13 cellular contexts compared by ENCODE assay signal in the genomic region with DNA sequence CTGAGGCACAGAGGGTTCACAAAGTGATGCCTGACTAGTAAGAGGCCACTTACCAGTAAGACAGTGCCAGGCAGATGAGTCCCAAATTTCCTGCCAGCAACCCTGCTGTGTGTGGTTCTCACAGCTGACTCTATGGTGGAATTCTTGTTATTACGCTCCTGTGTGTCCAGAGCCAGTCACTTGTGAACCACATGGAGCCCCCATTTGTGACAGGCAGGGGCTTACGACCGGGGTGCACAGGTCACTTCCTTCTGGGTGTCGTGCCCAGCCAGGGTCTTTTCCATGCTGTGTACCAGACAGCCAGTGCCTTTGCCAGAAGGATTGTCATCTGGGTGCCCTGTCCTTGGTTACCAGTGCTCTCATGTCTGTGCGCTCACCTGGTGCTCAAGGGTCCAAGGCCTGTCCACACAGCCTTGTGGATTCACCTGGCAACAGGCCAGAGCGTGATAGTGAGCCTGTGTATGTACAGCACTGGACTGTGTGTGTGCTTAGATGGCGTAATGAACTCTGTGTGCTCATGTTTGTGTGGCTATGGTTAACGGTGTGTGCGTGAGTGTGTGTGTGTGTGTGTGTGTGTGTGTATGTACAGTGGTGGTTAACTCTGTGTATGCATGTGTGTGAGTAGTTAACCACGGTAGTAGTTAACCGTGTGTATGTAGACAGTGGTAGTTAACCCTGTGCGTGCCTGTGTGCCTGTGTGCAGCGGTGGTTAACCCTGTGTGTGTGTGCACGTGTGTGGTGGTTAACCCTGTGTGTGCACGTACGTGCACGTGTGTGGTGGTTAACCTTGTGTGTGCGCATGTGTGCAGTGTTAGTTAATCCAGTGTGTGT. TPM values are rescaled to one million over a fixed set of nuclear protein-coding genes. Genes with fewer than 3 reads are reported as not detected.
DNase-seq lines count a peak whose midpoint lies in the region; ATAC-seq, FAIRE-seq and TF ChIP-seq lines count a peak whose summit lies in the region.
"Had no signal": no experiment of that assay in that cellular context is flagged by ENCODE, and none has a peak within 500 bp of the region (broad histone marks: within the 10 kb centered on the region; RNA-seq: fewer than 3 reads in every experiment).

No MANE protein-coding gene starts in this region.

- H3K4me3 ChIP-seq in heart left ventricle, result no peak overlapping the region
- no peak overlapping the region for H3K4me3 ChIP-seq in stomach
- H3K4me3 ChIP-seq: MG63 had no signal

- H3K27ac ChIP-seq in heart left ventricle (peak overlapping the region in 2 of 12 donors; percentile 9 to 50), stomach (no peak overlapping the region)

- ATAC-seq in heart left ventricle, result peak; percentile 24 to 47 (median 32)
- ATAC-seq in activated naive CD8-positive, alpha-beta T cell treated with anti-CD3 and anti-CD28 coated beads, Interleukin-2, amount 50 U/mL, for 24 hours, result no peak

- FAIRE-seq in GM19239 (lab: Jason Lieb, UNC), result no peak
- FAIRE-seq: keratinocyte had no signal

- TF ChIP-seq CTCF in heart left ventricle (IDR thresholded peaks at IDR 0.05) (no peak), stomach (IDR thresholded peaks at IDR 0.05) (no peak), GM13976 (IDR thresholded peaks at IDR 0.05; ENCODE audit: borderline replicate concordance, control extremely low read depth, extremely low read depth, insufficient read depth, missing control alignments) (no peak)

- H3K9me3 ChIP-seq in heart left ventricle (no peaks in the 10 kb centered on the region), stomach (no peaks in the 10 kb centered on the region)
- H3K9me3 ChIP-seq: MG63 had no signal

- H3K9me3 Mint-ChIP-seq in activated naive CD8-positive, alpha-beta T cell treated with anti-CD3 and anti-CD28 coated beads, Interleukin-2, amount 50 U/mL, for 24 hours, result peaks cover 5% of the 10 kb centered on the region

- DNase-seq in NCI-H748 (lab: John Stamatoyannopoulos, UW; ENCODE audit: unreplicated experiment) (peak; percentile 75), NCI-H748 treated with DMSO at 0.1 percent for 48 hours (lab: John Stamatoyannopoulos, UW) (no peak), SHP77 treated with DMSO at 0.1 percent for 48 hours (lab: John Stamatoyannopoulos, UW) (peak; percentile 94), heart left ventricle (peak in 1 of 5 donors; percentile 33), stomach (peak; percentile 65), GM13976 (ENCODE audit: low spot score) (no peak), GM19239 (ENCODE audit: insufficient read length, low spot score) (no peak)
- no peak for DNase-seq in activated naive CD8-positive, alpha-beta T cell treated with anti-CD3 and anti-CD28 coated beads, Interleukin-2, amount 50 U/mL, for 24 hours
- DNase-seq: ACHN; activated CD4-positive, CD25-positive, alpha-beta regulatory T cell treated with anti-CD3 and anti-CD28 coated beads, Interleukin-2, amount 50 U/mL, for 72 hours; MG63 had no signal

- TF ChIP-seq EP300 in stomach (IDR thresholded peaks at IDR 0.05), result no peak

- WGBS in heart left ventricle, 4 donors, result 52 to 61% (median 59%) methylated on average over 14 to 18 of the region's 18 CpGs
- WGBS in stomach, 5 donors, result 49 to 59% (median 51%) methylated on average over 15 to 18 of the region's 18 CpGs

- in situ Hi-C loops in GM13976 (cut with MboI; ENCODE audit: low sequenced_read_pairs, unreplicated experiment), result no loop called here

- H3K4me1 ChIP-seq in heart left ventricle, result peaks cover 0 to 71% (median 26%) of the 10 kb centered on the region in 12 donors
- peaks cover 9 to 63% (median 44%) of the 10 kb centered on the region in 4 donors for H3K4me1 ChIP-seq in stomach

- no peaks in the 10 kb centered on the region for H3K36me3 Mint-ChIP-seq in activated naive CD8-positive, alpha-beta T cell treated with anti-CD3 and anti-CD28 coated beads, Interleukin-2, amount 50 U/mL, for 24 hours (ENCODE audit: low read depth)

- H3K27me3 ChIP-seq in heart left ventricle (no peaks in the 10 kb centered on the region), stomach (no peaks in the 10 kb centered on the region)
- H3K27me3 ChIP-seq: MG63 had no signal

- no peak overlapping the region for H3K4me3 Mint-ChIP-seq in activated naive CD8-positive, alpha-beta T cell treated with anti-CD3 and anti-CD28 coated beads, Interleukin-2, amount 50 U/mL, for 24 hours
- H3K4me3 Mint-ChIP-seq: activated naive CD4-positive, alpha-beta T cell treated with anti-CD3 and anti-CD28 coated beads, Interleukin-2, amount 50 U/mL, for 24 hours had no signal

- no peaks in the 10 kb centered on the region for H3K27me3 Mint-ChIP-seq in activated naive CD8-positive, alpha-beta T cell treated with anti-CD3 and anti-CD28 coated beads, Interleukin-2, amount 50 U/mL, for 24 hours
- H3K27me3 Mint-ChIP-seq: activated naive CD4-positive, alpha-beta T cell treated with anti-CD3 and anti-CD28 coated beads, Interleukin-2, amount 50 U/mL, for 24 hours had no signal

- H3K4me1 Mint-ChIP-seq in activated naive CD8-positive, alpha-beta T cell treated with anti-CD3 and anti-CD28 coated beads, Interleukin-2, amount 50 U/mL, for 24 hours, result peaks cover 1% of the 10 kb centered on the region

- no peak overlapping the region for H3K27ac Mint-ChIP-seq in activated naive CD8-positive, alpha-beta T cell treated with anti-CD3 and anti-CD28 coated beads, Interleukin-2, amount 50 U/mL, for 24 hours
- H3K27ac Mint-ChIP-seq: activated naive CD4-positive, alpha-beta T cell treated with anti-CD3 and anti-CD28 coated beads, Interleukin-2, amount 50 U/mL, for 24 hours had no signal

- TF ChIP-seq POLR2A in heart left ventricle (IDR thresholded peaks at IDR 0.05), result no peak
- no peak for TF ChIP-seq POLR2A in stomach (IDR thresholded peaks at IDR 0.05)

- intact Hi-C loops in heart left ventricle (cut with DNase I) (no loop called here), stomach (cut with DNase I; ENCODE audit: low total_unique reads) (no loop called here)

- H3K36me3 ChIP-seq in heart left ventricle (peaks cover 0 to 15% (median 0%) of the 10 kb centered on the region in 9 donors), stomach (peaks cover 0 to 15% (median 13%) of the 10 kb centered on the region in 4 donors)
- H3K36me3 ChIP-seq: MG63 had no signal

RNA-seq across cellular contexts. Expression of a gene that starts 18.6 kb away (rescaled TPM):
- 100 to 1,000 TPM in 2 of 9 donors, 10 to 100 TPM in 7; 31.2 to 122 (median 72.5) TPM for total RNA-seq in heart left ventricle
- polyA plus RNA-seq in heart left ventricle, result 10 to 100 TPM; 22.4 to 53.2 TPM
- total RNA-seq in stomach, result 100 to 1,000 TPM in 1 of 5 donors, 10 to 100 TPM in 4; 20.5 to 452 (median 30.9) TPM
- 10 to 100 TPM in 2 of 3 donors, 1 to 10 TPM in 1; 7.4 to 14.3 (median 13.7) TPM for polyA plus RNA-seq in stomach

Comparison
In these comparisons a context has a peak if more than half of its experiments do, and no peak if none do; other contexts are left out.
1. DNase-seq: peak in NCI-H748 (single experiment), SHP77 treated with DMSO at 0.1 percent for 48 hours (single experiment) and stomach (single experiment); none in NCI-H748 treated with DMSO at 0.1 percent for 48 hours (single experiment), GM13976 (single experiment), GM19239 (single experiment) and activated naive CD8-positive, alpha-beta T cell treated with anti-CD3 and anti-CD28 coated beads, Interleukin-2, amount 50 U/mL, for 24 hours (single experiment).